In the genomic region with DNA sequence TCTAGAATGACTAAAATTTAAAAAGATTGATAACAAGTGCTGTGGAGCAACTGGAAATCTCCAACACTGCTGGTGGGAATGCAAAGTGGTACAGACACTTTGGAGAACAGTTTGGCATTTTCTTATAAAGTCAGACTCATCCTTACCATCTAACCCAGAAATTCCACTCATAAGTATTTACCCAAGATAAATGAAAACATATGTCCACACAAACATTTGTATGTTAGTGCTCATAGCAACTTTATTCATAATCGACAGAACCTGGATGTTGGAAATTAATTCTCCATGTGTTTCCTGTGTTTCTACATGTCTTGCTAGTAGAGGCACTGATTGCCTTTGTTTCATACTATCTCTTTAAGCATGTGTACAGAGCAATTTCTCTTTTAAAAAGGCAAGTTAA, we compare ENCODE assay signal across 27 cellular contexts.
"Had no signal": no experiment of that assay in that cellular context is flagged by ENCODE, and none has a peak within 500 bp of the region (broad histone marks: within the 10 kb centered on the region; RNA-seq: fewer than 3 reads in every experiment).

No MANE protein-coding gene starts in this region.

- FAIRE-seq: endothelial cell of umbilical vein, kidney had no signal

- DNase-seq: colonic mucosa; effector CD8-positive, alpha-beta T cell; endodermal cell; kidney; mucosa of descending colon; naive B cell; ovary; psoas muscle; right cardiac atrium; sigmoid colon; spleen; stimulated activated CD4-positive, alpha-beta T cell treated with anti-CD3 and anti-CD28 coated beads, Interleukin-4, amount 100 ng/mL, for 4 hours; stimulated activated naive CD8-positive, alpha-beta T cell treated with anti-CD3 and anti-CD28 coated beads, Interleukin-15, Interleukin-2, amounts not matched to agents 100 U/mL and 50 U/mL, for 24 hours; substantia nigra; testis; tibial artery had no signal

- H3K27ac ChIP-seq: colonic mucosa, esophagus muscularis mucosa, neural progenitor cell, ovary, psoas muscle, sigmoid colon, spleen, testis, tibial artery had no signal

- H3K4me2 ChIP-seq: neural progenitor cell had no signal

- H3K9ac ChIP-seq: neural progenitor cell had no signal

- H2AFZ ChIP-seq: neural progenitor cell had no signal

- H3K4me1 ChIP-seq: colonic mucosa, esophagus muscularis mucosa, neural progenitor cell, psoas muscle, sigmoid colon, spleen, testis, tibial artery had no signal

- H3K4me1 Mint-ChIP-seq: central memory CD8-positive, alpha-beta T cell; endodermal cell; memory B cell; mesothelial cell of epicardium; naive B cell; nephron; neural progenitor cell; stimulated activated memory B cell treated with anti-CD40 and anti-IgM and Interleukin-4, amounts not matched to agents 10 μg/mL and 1 μg/mL and 100 μg/mL, for 72 hours had no signal

- H3K27me3 Mint-ChIP-seq: naive B cell; stimulated activated memory B cell treated with anti-CD40 and anti-IgM and Interleukin-4, amounts not matched to agents 10 μg/mL and 1 μg/mL and 100 μg/mL, for 72 hours had no signal

- H3K27me3 ChIP-seq: colonic mucosa, esophagus muscularis mucosa, neural progenitor cell, ovary, sigmoid colon, spleen, testis, tibial artery had no signal

- H3K9me3 ChIP-seq: colonic mucosa, mucosa of descending colon, ovary, testis had no signal

- H3K27ac Mint-ChIP-seq: dendritic cell treated with granulocyte-macrophage colony-stimulating factor and Interleukin-4, amounts not matched to agents 40 ng/mL and 50 ng/mL, for 4 days; endodermal cell; memory B cell; mesothelial cell of epicardium; naive B cell; nephron; neural progenitor cell; stimulated activated memory B cell treated with anti-CD40 and anti-IgM and Interleukin-4, amounts not matched to agents 10 μg/mL and 1 μg/mL and 100 μg/mL, for 72 hours; type B pancreatic cell had no signal

- H3K4me3 Mint-ChIP-seq: central memory CD8-positive, alpha-beta T cell; dendritic cell treated with granulocyte-macrophage colony-stimulating factor and Interleukin-4, amounts not matched to agents 40 ng/mL and 50 ng/mL, for 4 days; endodermal cell; memory B cell; mesothelial cell of epicardium; naive B cell; nephron; neural progenitor cell; stimulated activated memory B cell treated with anti-CD40 and anti-IgM and Interleukin-4, amounts not matched to agents 10 μg/mL and 1 μg/mL and 100 μg/mL, for 72 hours; type B pancreatic cell had no signal

- H3K36me3 Mint-ChIP-seq: memory B cell; stimulated activated memory B cell treated with anti-CD40 and anti-IgM and Interleukin-4, amounts not matched to agents 10 μg/mL and 1 μg/mL and 100 μg/mL, for 72 hours; type B pancreatic cell had no signal

- H3K36me3 ChIP-seq: colonic mucosa, esophagus muscularis mucosa, neural progenitor cell, ovary, sigmoid colon, spleen, tibial artery had no signal

- H3K4me3 ChIP-seq: colonic mucosa, esophagus muscularis mucosa, lung, mucosa of descending colon, neural progenitor cell, ovary, psoas muscle, sigmoid colon, spleen, testis, tibial artery had no signal
